ENCODE assay signal across 8 cellular contexts in the genomic region with DNA sequence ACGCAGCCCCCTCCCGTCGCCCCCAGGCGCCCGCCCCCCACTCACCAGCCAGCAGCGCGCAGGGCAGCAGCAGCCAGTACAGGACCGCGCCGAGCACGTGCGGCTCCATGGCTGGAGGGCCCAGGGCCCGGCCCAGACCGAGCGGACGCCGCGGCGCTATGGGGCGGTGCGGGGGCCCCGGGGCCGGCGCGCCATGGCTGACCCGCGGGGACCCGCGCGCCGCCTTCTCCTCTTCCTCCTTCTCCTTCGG. TPM values are rescaled to one million over a fixed set of nuclear protein-coding genes. Genes with fewer than 3 reads are reported as not detected.
DNase-seq lines count a peak whose midpoint lies in the region; ATAC-seq and TF ChIP-seq lines count a peak whose summit lies in the region.

No MANE protein-coding gene starts in this region.

- H3K9me3 ChIP-seq in HAP-1: no peaks in the 10 kb centered on the region
- no peaks in the 10 kb centered on the region for H3K9me3 ChIP-seq in iPS DF 6.9 (ENCODE audit: control insufficient read depth, insufficient read depth, low read length)

- POLR2A ChIA-PET in activated CD8-positive, alpha-beta T cell treated with anti-CD3 and anti-CD28 coated beads, Interleukin-2, amount 10 ng/mL, durations not matched to agents 7 days and 5 days (lab: Charles Lee): no interaction called here

- DNase-seq in HAP-1 (ENCODE audit: low spot score in 2 of 2) (no peak), iPS DF 6.9 (ENCODE audit: low read depth, low spot score) (no peak), glutamatergic neuron (no peak), DMS 273 treated with DMSO at 0.1 percent for 48 hours (lab: John Stamatoyannopoulos, UW) (no peak), DMS 273 (lab: John Stamatoyannopoulos, UW; ENCODE audit: unreplicated experiment) (no peak)
- DNase-seq in activated CD8-positive, alpha-beta T cell treated with anti-CD3 and anti-CD28 coated beads, Interleukin-2, amount 10 ng/mL, durations not matched to agents 7 days and 5 days: no peak
- DNase-seq in stimulated activated naive CD8-positive, alpha-beta T cell treated with anti-CD3 and anti-CD28 coated beads, Interleukin-15, Interleukin-2, amounts not matched to agents 100 U/mL and 50 U/mL, for 24 hours: no peak

- peaks cover 52% of the 10 kb centered on the region for H3K4me1 Mint-ChIP-seq in activated CD8-positive, alpha-beta T cell treated with anti-CD3 and anti-CD28 coated beads, Interleukin-2, amount 10 ng/mL, durations not matched to agents 7 days and 5 days (ENCODE audit: low read depth)
- peaks cover 12% of the 10 kb centered on the region for H3K4me1 Mint-ChIP-seq in glutamatergic neuron (ENCODE audit: low read depth, unreplicated experiment)

- H3K4me3 Mint-ChIP-seq in activated CD8-positive, alpha-beta T cell treated with anti-CD3 and anti-CD28 coated beads, Interleukin-2, amount 10 ng/mL, durations not matched to agents 7 days and 5 days: peak overlapping the region; percentile 87
- H3K4me3 Mint-ChIP-seq in glutamatergic neuron (ENCODE audit: unreplicated experiment): no peak overlapping the region

- H3K36me3 ChIP-seq in HAP-1 (replicated peaks) (peaks cover 9% of the 10 kb centered on the region), iPS DF 6.9 (ENCODE audit: control insufficient read depth, insufficient read depth, low read length) (no peaks in the 10 kb centered on the region; the same call in 1 of the 2 replicates)

- H3K4me3 ChIP-seq in HAP-1 (peak overlapping the region; percentile 62; the same call in 1 of the 2 replicates), iPS DF 6.9 (ENCODE audit: low read length) (peak overlapping the region; percentile 62; the same call in 1 of the 2 replicates)

- peak; percentile 21 for ATAC-seq in activated CD8-positive, alpha-beta T cell treated with anti-CD3 and anti-CD28 coated beads, Interleukin-2, amount 10 ng/mL, durations not matched to agents 7 days and 5 days
- ATAC-seq in stimulated activated naive CD8-positive, alpha-beta T cell treated with anti-CD3 and anti-CD28 coated beads, Interleukin-15, Interleukin-2, amounts not matched to agents 100 U/mL and 50 U/mL, for 24 hours: peak; percentile 5
- ATAC-seq in HG03139 (IDR thresholded peaks at IDR 0.05; ENCODE audit: unreplicated experiment): no peak

- no peaks in the 10 kb centered on the region for H3K9me3 Mint-ChIP-seq in activated CD8-positive, alpha-beta T cell treated with anti-CD3 and anti-CD28 coated beads, Interleukin-2, amount 10 ng/mL, durations not matched to agents 7 days and 5 days (ENCODE audit: insufficient read depth)
- H3K9me3 Mint-ChIP-seq in glutamatergic neuron (ENCODE audit: unreplicated experiment): peaks cover 2% of the 10 kb centered on the region

- WGBS in iPS DF 6.9 (ENCODE audit: insufficient coverage, insufficient read length): no CpG with 5 or more reads among the region's 32 CpGs

- H3K27me3 ChIP-seq in HAP-1 (ENCODE audit: low read depth): no peaks in the 10 kb centered on the region
- H3K27me3 ChIP-seq in iPS DF 6.9 (ENCODE audit: control insufficient read depth, insufficient read depth, low read length): no peaks in the 10 kb centered on the region

- CTCF ChIA-PET in activated CD8-positive, alpha-beta T cell treated with anti-CD3 and anti-CD28 coated beads, Interleukin-2, amount 10 ng/mL, durations not matched to agents 7 days and 5 days (lab: Charles Lee): interaction anchor here (0.9 to 3.1 kb wide), 5 partner anchors 9 to 79 kb away, joined by 3 to 13 read pairs (median 5); no protein-coding TSS in a partner anchor

- H3K4me1 ChIP-seq in HAP-1 (peaks cover 12% of the 10 kb centered on the region), iPS DF 6.9 (ENCODE audit: control insufficient read depth, insufficient read depth, low read length) (peaks cover 4% of the 10 kb centered on the region)

- no peak overlapping the region for H3K27ac Mint-ChIP-seq in activated CD8-positive, alpha-beta T cell treated with anti-CD3 and anti-CD28 coated beads, Interleukin-2, amount 10 ng/mL, durations not matched to agents 7 days and 5 days
- H3K27ac Mint-ChIP-seq in glutamatergic neuron (ENCODE audit: unreplicated experiment): no peak overlapping the region

- no peak overlapping the region for H3K27ac ChIP-seq in iPS DF 6.9 (ENCODE audit: low read length)

- TF ChIP-seq CTCF in glutamatergic neuron (IDR thresholded peaks at IDR 0.05; ENCODE audit: partially characterized antibody, unreplicated experiment): no peak

- no peaks in the 10 kb centered on the region for H3K27me3 Mint-ChIP-seq in activated CD8-positive, alpha-beta T cell treated with anti-CD3 and anti-CD28 coated beads, Interleukin-2, amount 10 ng/mL, durations not matched to agents 7 days and 5 days (ENCODE audit: low read depth)
- peaks cover 8% of the 10 kb centered on the region for H3K27me3 Mint-ChIP-seq in glutamatergic neuron (ENCODE audit: unreplicated experiment)

- peaks cover 14% of the 10 kb centered on the region for H3K36me3 Mint-ChIP-seq in activated CD8-positive, alpha-beta T cell treated with anti-CD3 and anti-CD28 coated beads, Interleukin-2, amount 10 ng/mL, durations not matched to agents 7 days and 5 days (ENCODE audit: low read depth)
- H3K36me3 Mint-ChIP-seq in glutamatergic neuron (ENCODE audit: unreplicated experiment): no peaks in the 10 kb centered on the region

- in situ Hi-C loops in HAP-1 (cut with MboI; ENCODE audit: low sequenced_read_pairs): no loop called here

RNA-seq across cellular contexts. Expression of a gene that starts 0.2 kb away (rescaled TPM):
- 100 to 1,000 TPM; 226 to 230 TPM for total RNA-seq in activated CD8-positive, alpha-beta T cell treated with anti-CD3 and anti-CD28 coated beads, Interleukin-2, amount 10 ng/mL, durations not matched to agents 7 days and 5 days
- total RNA-seq in glutamatergic neuron (ENCODE audit: unreplicated experiment): 12.3 TPM

RNA-seq across cellular contexts. Expression of a gene that starts 18.8 kb away (rescaled TPM):
- 100 to 1,000 TPM; 126 to 132 TPM for total RNA-seq in activated CD8-positive, alpha-beta T cell treated with anti-CD3 and anti-CD28 coated beads, Interleukin-2, amount 10 ng/mL, durations not matched to agents 7 days and 5 days
- total RNA-seq in glutamatergic neuron (ENCODE audit: unreplicated experiment): 5.6 TPM

RNA-seq across cellular contexts. Expression of a gene that starts 26.9 kb away (rescaled TPM):
- total RNA-seq in activated CD8-positive, alpha-beta T cell treated with anti-CD3 and anti-CD28 coated beads, Interleukin-2, amount 10 ng/mL, durations not matched to agents 7 days and 5 days: 100 to 1,000 TPM; 140 to 141 TPM
- 54.4 TPM for total RNA-seq in glutamatergic neuron (ENCODE audit: unreplicated experiment)

Comparison
In these comparisons a context has a peak if more than half of its experiments do, and no peak if none do; other contexts are left out.
1. RNA of a gene that starts 0.2 kb away (total RNA-seq): 226 to 230 TPM in activated CD8-positive, alpha-beta T cell treated with anti-CD3 and anti-CD28 coated beads, Interleukin-2, amount 10 ng/mL, durations not matched to agents 7 days and 5 days; 12.3 TPM in glutamatergic neuron (single experiment); every median in the first group is over 10 times any median in the second.
2. RNA of a gene that starts 18.8 kb away (total RNA-seq): 126 to 132 TPM in activated CD8-positive, alpha-beta T cell treated with anti-CD3 and anti-CD28 coated beads, Interleukin-2, amount 10 ng/mL, durations not matched to agents 7 days and 5 days; 5.6 TPM in glutamatergic neuron (single experiment); every median in the first group is over 10 times any median in the second.